ENCODE assay signal across 1 cellular context in the genomic region with DNA sequence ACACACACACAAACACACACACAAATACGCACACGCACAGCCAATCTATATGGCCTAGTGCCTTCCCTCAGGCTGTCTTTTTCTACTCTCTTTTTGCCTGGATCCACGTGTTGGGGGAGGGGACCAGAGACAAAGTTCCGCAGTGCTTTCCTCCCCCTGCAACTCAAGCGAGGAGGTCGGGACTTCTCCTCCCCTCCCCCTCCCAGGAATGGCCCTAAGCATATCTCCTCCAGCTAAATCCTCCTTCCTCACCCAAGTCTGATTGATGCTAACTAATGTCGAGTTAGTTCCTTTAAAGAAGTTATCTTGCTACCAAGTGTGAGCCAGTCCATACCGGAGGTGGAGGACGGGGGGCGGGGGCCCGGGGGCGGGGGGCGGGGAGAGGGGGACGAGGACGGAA.
TF ChIP-seq lines count a peak whose summit lies in the region.

No MANE protein-coding gene starts in this region.

TF ChIP-seq in H1, 55 proteins besides CTCF, POLR2A, EP300 and RAD21:
- TF ChIP-seq CHD2 (IDR thresholded peaks at IDR 0.05; ENCODE audit: low read length) (no peak), ASH2L (IDR thresholded peaks at IDR 0.05; ENCODE audit: low read length) (peak; percentile 24), BACH1 (IDR thresholded peaks at IDR 0.05; ENCODE audit: low read length) (peak; percentile 43; the same call in 1 of the 2 replicates)
- TF ChIP-seq, protein P1, sequence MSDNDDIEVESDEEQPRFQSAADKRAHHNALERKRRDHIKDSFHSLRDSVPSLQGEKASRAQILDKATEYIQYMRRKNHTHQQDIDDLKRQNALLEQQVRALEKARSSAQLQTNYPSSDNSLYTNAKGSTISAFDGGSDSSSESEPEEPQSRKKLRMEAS (IDR thresholded peaks at IDR 0.05) = peak; percentile 63
